ENCODE assay signal across 8 cellular contexts in the genomic region with DNA sequence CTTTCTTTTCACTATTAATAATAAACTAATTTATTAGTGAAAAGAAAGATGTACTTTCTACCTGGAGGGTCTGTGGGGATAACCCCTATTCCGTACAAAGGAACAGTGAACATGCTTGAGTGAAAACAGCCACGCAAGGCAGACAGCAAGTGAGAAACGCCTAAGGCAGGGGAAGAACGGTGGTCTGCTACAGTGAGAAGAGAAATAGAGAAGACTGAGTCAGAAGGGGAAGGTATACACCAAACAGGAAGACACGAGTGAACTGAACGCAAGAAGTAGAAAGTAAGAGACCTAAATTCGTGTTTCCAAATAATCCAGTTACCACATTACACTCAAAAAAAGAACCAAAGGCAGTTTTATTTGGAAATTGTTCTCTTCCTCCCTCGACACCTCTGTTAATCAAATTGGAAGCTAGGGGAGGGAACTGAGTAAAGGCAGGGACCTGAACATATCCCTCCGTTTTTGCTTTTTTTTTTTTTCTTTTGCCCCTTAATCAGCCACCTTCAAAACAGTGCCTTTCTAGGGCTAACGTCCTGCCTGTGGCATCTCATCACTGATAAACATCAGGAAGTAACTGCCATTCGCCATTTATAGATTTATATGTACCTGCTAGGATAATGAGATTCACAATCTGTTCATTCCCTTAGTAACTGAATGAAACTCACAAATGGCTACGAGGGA. TPM values are rescaled to one million over a fixed set of nuclear protein-coding genes. Genes with fewer than 3 reads are reported as not detected.
DNase-seq lines count a peak whose midpoint lies in the region; ATAC-seq lines count a peak whose summit lies in the region.

No MANE protein-coding gene starts in this region.

- peaks cover 22% of the 10 kb centered on the region for H3K36me3 Mint-ChIP-seq in activated CD4-positive, alpha-beta memory T cell treated with anti-CD3 and anti-CD28 coated beads, Interleukin-2, amount 10 ng/mL, durations not matched to agents 7 days and 5 days (ENCODE audit: low read depth)
- peaks cover 0 to 2% (median 0%) of the 10 kb centered on the region in 3 donors for H3K36me3 Mint-ChIP-seq in immature natural killer cell

- no peaks in the 10 kb centered on the region for H3K27me3 Mint-ChIP-seq in activated CD4-positive, alpha-beta memory T cell treated with anti-CD3 and anti-CD28 coated beads, Interleukin-2, amount 10 ng/mL, durations not matched to agents 7 days and 5 days
- H3K27me3 Mint-ChIP-seq in immature natural killer cell (ENCODE audit: low read depth in 3 of 3): peaks cover 0 to 2% (median 0%) of the 10 kb centered on the region in 3 donors

- peaks cover 71% of the 10 kb centered on the region for H3K4me1 Mint-ChIP-seq in activated CD4-positive, alpha-beta memory T cell treated with anti-CD3 and anti-CD28 coated beads, Interleukin-2, amount 10 ng/mL, durations not matched to agents 7 days and 5 days
- peaks cover 24 to 34% of the 10 kb centered on the region in 2 donors for H3K4me1 Mint-ChIP-seq in immature natural killer cell

- peak overlapping the region; percentile 97 for H3K27ac Mint-ChIP-seq in activated CD4-positive, alpha-beta memory T cell treated with anti-CD3 and anti-CD28 coated beads, Interleukin-2, amount 10 ng/mL, durations not matched to agents 7 days and 5 days
- peak overlapping the region; percentile 28 to 93 (median 74) for H3K27ac Mint-ChIP-seq in immature natural killer cell

- POLR2A ChIA-PET in activated CD4-positive, alpha-beta memory T cell treated with anti-CD3 and anti-CD28 coated beads, Interleukin-2, amount 10 ng/mL, durations not matched to agents 7 days and 5 days (lab: Charles Lee): interaction anchor here (0.7 to 10.3 kb wide), 26 partner anchors 8 to 390 kb away, joined by 3 to 94 read pairs (median 4); a partner anchor contains a TSS

- peak overlapping the region; percentile 66 for H3K4me3 Mint-ChIP-seq in activated CD4-positive, alpha-beta memory T cell treated with anti-CD3 and anti-CD28 coated beads, Interleukin-2, amount 10 ng/mL, durations not matched to agents 7 days and 5 days
- peak overlapping the region; percentile 20 to 88 (median 49) for H3K4me3 Mint-ChIP-seq in immature natural killer cell

- peak; percentile 52 for DNase-seq in stimulated activated CD4-positive, alpha-beta T cell treated with anti-CD3 and anti-CD28 coated beads, Interleukin-15, amount 100 ng/mL, for 24 hours
- no peak for DNase-seq in stimulated activated CD4-positive, alpha-beta T cell treated with anti-CD3 and anti-CD28 coated beads, Interleukin-2, amount 100 ng/mL, for 48 hours
- DNase-seq in activated CD4-positive, alpha-beta memory T cell treated with anti-CD3 and anti-CD28 coated beads, Interleukin-2, amount 10 ng/mL, durations not matched to agents 7 days and 5 days: peak; percentile 44
- DNase-seq in immature natural killer cell (peak in 1 of 3 donors; percentile 48), GOT3 (lab: John Stamatoyannopoulos, UW) (no peak), NCI-H774 (lab: John Stamatoyannopoulos, UW) (no peak)

- peak overlapping the region; percentile 36 for H3K27ac ChIP-seq in temporal lobe (ENCODE audit: low read depth, low read length)

- H3K9me3 Mint-ChIP-seq in activated CD4-positive, alpha-beta memory T cell treated with anti-CD3 and anti-CD28 coated beads, Interleukin-2, amount 10 ng/mL, durations not matched to agents 7 days and 5 days: no peaks in the 10 kb centered on the region
- H3K9me3 Mint-ChIP-seq in immature natural killer cell: no peaks in the 10 kb centered on the region

- CTCF ChIA-PET in activated CD4-positive, alpha-beta memory T cell treated with anti-CD3 and anti-CD28 coated beads, Interleukin-2, amount 10 ng/mL, durations not matched to agents 7 days and 5 days (lab: Charles Lee): interaction anchor here (0.9 to 4.6 kb wide), 19 partner anchors 8 to 303 kb away, joined by 3 to 49 read pairs (median 5); a partner anchor contains a TSS

- ATAC-seq in HG03139 (IDR thresholded peaks at IDR 0.05; ENCODE audit: unreplicated experiment): peak; percentile 60

RNA-seq across cellular contexts. Expression of a gene that starts 48.9 kb away (rescaled TPM):
- total RNA-seq in activated CD4-positive, alpha-beta memory T cell treated with anti-CD3 and anti-CD28 coated beads, Interleukin-2, amount 10 ng/mL, durations not matched to agents 7 days and 5 days: 10 to 100 TPM; 83.1 to 89.4 TPM
- 10 to 100 TPM in 1 of 3 donors, 1 to 10 TPM in 2; 6.9 to 14.7 (median 8.0) TPM for polyA plus RNA-seq in immature natural killer cell
- 52.4 TPM for total RNA-seq in temporal lobe

Comparison
In these comparisons a context has a peak if more than half of its experiments do, and no peak if none do; other contexts are left out.
1. DNase-seq: peak in stimulated activated CD4-positive, alpha-beta T cell treated with anti-CD3 and anti-CD28 coated beads, Interleukin-15, amount 100 ng/mL, for 24 hours (single experiment) and activated CD4-positive, alpha-beta memory T cell treated with anti-CD3 and anti-CD28 coated beads, Interleukin-2, amount 10 ng/mL, durations not matched to agents 7 days and 5 days (single experiment); none in stimulated activated CD4-positive, alpha-beta T cell treated with anti-CD3 and anti-CD28 coated beads, Interleukin-2, amount 100 ng/mL, for 48 hours (0 of 2), GOT3 (single experiment) and NCI-H774 (single experiment).